In the genomic region with DNA sequence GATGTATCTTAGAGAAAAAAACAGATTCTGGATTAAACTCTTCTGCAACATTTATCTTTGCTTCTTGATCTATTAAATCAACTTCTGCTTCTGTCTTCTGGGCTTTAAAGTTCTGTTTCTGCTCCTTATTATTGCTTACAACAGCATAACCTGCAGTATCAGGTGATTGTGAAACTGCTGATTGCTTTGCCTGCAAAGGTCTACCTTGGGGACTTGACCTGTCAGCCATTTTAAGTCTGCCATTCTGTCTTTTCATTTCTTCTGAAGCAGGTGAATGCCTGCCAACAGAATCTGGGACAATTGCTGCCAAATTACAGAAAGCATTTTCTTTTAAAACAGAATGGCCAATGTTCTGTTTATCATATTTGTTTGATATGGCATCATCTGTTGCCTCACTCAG, we compare ENCODE assay signal across 1 cellular context.
TF ChIP-seq lines count a peak whose summit lies in the region.

No MANE protein-coding gene starts in this region.

TF ChIP-seq in H1, 55 proteins besides CTCF, POLR2A, EP300 and RAD21:
- no peak for TF ChIP-seq RNF2 (IDR thresholded peaks at IDR 0.05; ENCODE audit: borderline replicate concordance, low read depth, low read length, missing control alignments, poor library complexity, severe bottlenecking)
- TF ChIP-seq NANOG (IDR thresholded peaks at IDR 0.05; ENCODE audit: insufficient read depth, low read depth, low read length, poor library complexity, severe bottlenecking), result no peak
- peak; percentile 25; the same call in 1 of the 2 replicates for TF ChIP-seq YY1 (IDR thresholded peaks at IDR 0.05; ENCODE audit: low read depth, low read length)
